1 cellular context compared by ENCODE assay signal in the genomic region with DNA sequence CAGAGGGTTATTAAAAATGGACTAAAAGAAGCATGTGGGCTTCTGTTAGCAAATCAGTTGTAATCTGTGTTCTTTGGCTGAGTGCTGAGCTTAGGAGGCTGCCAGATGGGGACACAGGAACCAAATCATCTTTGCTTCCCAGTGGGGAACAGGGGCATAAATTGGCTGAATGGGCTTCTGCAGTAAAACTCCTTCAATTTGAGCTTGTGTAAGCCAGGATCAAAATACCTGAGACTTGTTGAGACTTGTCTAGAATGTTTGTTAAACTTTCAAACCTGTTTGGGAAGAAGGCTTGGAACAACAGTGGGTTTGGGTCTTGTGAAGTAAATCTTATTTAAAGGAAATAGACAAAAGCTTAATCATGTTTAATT.
TF ChIP-seq lines count a peak whose summit lies in the region.

No MANE protein-coding gene starts in this region.

TF ChIP-seq in HepG2, 621 proteins besides CTCF, POLR2A, EP300 and RAD21 (continued from another document):
- TF ChIP-seq NFKB2 (CRISPR knock-in tag; IDR thresholded peaks at IDR 0.05; ENCODE audit: borderline replicate concordance) (no peak), HNRNPH1 (optimal IDR thresholded peaks at IDR 0.05; ENCODE audit: low read depth, low read length) (no peak), ARNT (IDR thresholded peaks at IDR 0.05) (no peak), THYN1 (CRISPR knock-in tag; IDR thresholded peaks at IDR 0.05; ENCODE audit: borderline replicate concordance, low read depth) (no peak), PAX8 (CRISPR knock-in tag; IDR thresholded peaks at IDR 0.05; ENCODE audit: borderline replicate concordance) (no peak), ZUFSP (CRISPR knock-in tag; IDR thresholded peaks at IDR 0.05; ENCODE audit: borderline replicate concordance) (no peak), ETS1 (CRISPR knock-in tag; IDR thresholded peaks at IDR 0.05) (no peak), IRF2 (CRISPR knock-in tag; IDR thresholded peaks at IDR 0.05) (no peak), NFIC (IDR thresholded peaks at IDR 0.05; ENCODE audit: low read length) (no peak), ZBTB38 (CRISPR knock-in tag; IDR thresholded peaks at IDR 0.05) (no peak)
